9 cellular contexts compared by ENCODE assay signal in the genomic region with DNA sequence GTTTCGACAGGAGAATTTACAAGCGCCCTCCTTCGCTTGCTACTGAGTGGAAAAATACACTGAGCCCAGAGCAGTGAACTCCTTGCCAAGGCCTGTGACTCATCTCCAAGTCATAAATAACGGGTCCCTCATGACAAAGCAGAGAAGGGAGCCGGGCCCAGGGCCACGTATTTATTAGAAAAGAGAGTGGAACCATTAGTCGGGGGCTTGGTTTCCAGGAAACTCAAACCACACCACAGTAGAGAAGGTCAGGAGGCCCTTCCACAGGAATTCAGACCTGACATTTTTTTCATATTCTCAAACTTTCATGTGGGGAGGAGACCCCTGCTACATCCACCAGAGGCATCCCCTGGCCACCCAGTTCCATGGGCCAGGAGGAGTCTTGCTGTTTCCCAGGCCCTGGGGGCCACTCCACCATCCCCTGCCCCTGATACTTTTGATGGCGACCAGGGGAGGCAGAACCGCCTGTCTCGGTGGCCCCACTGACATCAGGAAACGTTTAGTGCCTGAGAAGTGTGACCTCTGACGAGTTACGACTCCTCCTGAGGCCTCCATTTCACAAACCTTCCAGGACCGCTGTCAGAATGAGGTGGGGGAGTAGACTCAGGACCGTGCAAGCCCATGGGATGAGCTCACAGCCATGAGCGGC.
A peak's percentile ranks its signal among the peaks of the same experiment; 100 is the strongest.
DNase-seq lines count a peak whose midpoint lies in the region; ATAC-seq and TF ChIP-seq lines count a peak whose summit lies in the region.
"Had no signal": no experiment of that assay in that cellular context is flagged by ENCODE, and none has a peak within 500 bp of the region (broad histone marks: within the 10 kb centered on the region; RNA-seq: fewer than 3 reads in every experiment).

No MANE protein-coding gene starts in this region.

- no peaks in the 10 kb centered on the region for H3K4me1 Mint-ChIP-seq in effector memory CD8-positive, alpha-beta T cell (ENCODE audit: low read depth in 2 of 2)

- no peaks in the 10 kb centered on the region for H3K9me3 ChIP-seq in RWPE2 (ENCODE audit: severe bottlenecking)

- TF ChIP-seq CTCF in RWPE2 (IDR thresholded peaks at IDR 0.05; ENCODE audit: poor library complexity, severe bottlenecking): no peak

- peaks cover 2% of the 10 kb centered on the region for H3K36me3 Mint-ChIP-seq in effector memory CD8-positive, alpha-beta T cell (ENCODE audit: insufficient read depth)

- H3K27ac Mint-ChIP-seq in effector memory CD8-positive, alpha-beta T cell: no peak overlapping the region
- H3K27ac Mint-ChIP-seq: activated T-cell treated with anti-CD3 and anti-CD28 coated beads, Interleukin-2, amount 50 U/mL, for 72 hours had no signal

- peaks cover 0 to 2% of the 10 kb centered on the region in 2 donors for H3K9me3 Mint-ChIP-seq in effector memory CD8-positive, alpha-beta T cell

- H3K36me3 ChIP-seq in RWPE2 (ENCODE audit: low read depth): no peaks in the 10 kb centered on the region

- no peak overlapping the region for H3K4me3 ChIP-seq in RWPE2 (ENCODE audit: severe bottlenecking)

- H3K27ac ChIP-seq in RWPE2 (ENCODE audit: poor library complexity, severe bottlenecking): no peak overlapping the region

- peak; percentile 93 for ATAC-seq in RWPE2 (ENCODE audit: low read depth)
- ATAC-seq in HG02938 (IDR thresholded peaks at IDR 0.05; ENCODE audit: unreplicated experiment): no peak
- ATAC-seq in effector memory CD8-positive, alpha-beta T cell (replicated peaks): no peak
- no peak for ATAC-seq in GM21390 (IDR thresholded peaks at IDR 0.05; ENCODE audit: unreplicated experiment)
- ATAC-seq: activated T-cell treated with anti-CD3 and anti-CD28 coated beads, Interleukin-2, amount 50 U/mL, for 72 hours had no signal

- DNase-seq in EH (ENCODE audit: low read depth) (peak; percentile 96), RWPE2 (ENCODE audit: low spot score) (no peak), foreskin melanocyte (peak; percentile 14), putamen (ENCODE audit: low spot score) (peak; percentile 35), NCI-H2171 treated with DMSO at 0.1 percent for 48 hours (lab: John Stamatoyannopoulos, UW) (no peak)
- no peak for DNase-seq in effector memory CD8-positive, alpha-beta T cell
- DNase-seq: activated T-cell treated with anti-CD3 and anti-CD28 coated beads, Interleukin-2, amount 50 U/mL, for 72 hours had no signal

- peaks cover 10% of the 10 kb centered on the region for H3K4me1 ChIP-seq in RWPE2 (ENCODE audit: insufficient read depth, poor library complexity, severe bottlenecking)

- H3K4me3 Mint-ChIP-seq in effector memory CD8-positive, alpha-beta T cell: no peak overlapping the region
- H3K4me3 Mint-ChIP-seq: activated T-cell treated with anti-CD3 and anti-CD28 coated beads, Interleukin-2, amount 50 U/mL, for 72 hours had no signal

- no peaks in the 10 kb centered on the region for H3K27me3 ChIP-seq in RWPE2 (ENCODE audit: insufficient read depth, poor library complexity, severe bottlenecking)

- H3K27me3 Mint-ChIP-seq in effector memory CD8-positive, alpha-beta T cell: peaks cover 33 to 35% of the 10 kb centered on the region in 2 donors

Comparison
In these comparisons a context has a peak if more than half of its experiments do, and no peak if none do; other contexts are left out.
1. DNase-seq: peak in EH (single experiment), foreskin melanocyte (single experiment) and putamen (single experiment); none in RWPE2 (single experiment), NCI-H2171 treated with DMSO at 0.1 percent for 48 hours (single experiment) and effector memory CD8-positive, alpha-beta T cell (0 of 3).